Comparison of ENCODE assay signal across 18 cellular contexts in genomic region chr22:24699861-24700260, GRCh38.
"Had no signal": no experiment of that assay in that cellular context is flagged by ENCODE, and none has a peak within 500 bp of the region (broad histone marks: within the 10 kb centered on the region; RNA-seq: fewer than 3 reads in every experiment).

No MANE protein-coding gene starts in this region.

- H3K27me3 ChIP-seq: right atrium auricular region, upper lobe of left lung had no signal

- H3K9me3 ChIP-seq: prostate gland, right atrium auricular region, stomach, upper lobe of left lung had no signal

- H3K9me3 Mint-ChIP-seq: dendritic cell treated with granulocyte-macrophage colony-stimulating factor and Interleukin-4, amounts not matched to agents 40 ng/mL and 50 ng/mL, for 4 days; natural killer cell treated with Interleukin-12 subunit alpha and Interleukin-12 subunit beta and Interleukin-15 and Interleukin-18, amount 100 ng/mL, for 72 hours; T-helper 1 cell treated with Interleukin-12 subunit alpha and Interleukin-12 subunit beta and Interleukin-4 antibody, amounts not matched to agents 30 μg/mL and 1 μg/mL, for 36 hours had no signal

- H3K27me3 Mint-ChIP-seq: activated naive CD8-positive, alpha-beta T cell; dendritic cell treated with granulocyte-macrophage colony-stimulating factor and Interleukin-4, amounts not matched to agents 40 ng/mL and 50 ng/mL, for 4 days; natural killer cell treated with Interleukin-12 subunit alpha and Interleukin-12 subunit beta and Interleukin-15 and Interleukin-18, amount 100 ng/mL, for 72 hours had no signal

- DNase-seq: activated CD4-positive, alpha-beta T cell treated with anti-CD3 and anti-CD28 coated beads, Interleukin-2, amount 50 U/mL, for 1 hour; activated CD4-positive, CD25-positive, alpha-beta regulatory T cell treated with anti-CD3 and anti-CD28 coated beads, Interleukin-2, amount 50 U/mL, for 72 hours; effector memory CD4-positive, alpha-beta T cell; foreskin fibroblast; hippocampal formation; left colon; stimulated activated CD4-positive, alpha-beta T cell treated with anti-CD3 and anti-CD28 coated beads, Interleukin-4, amount 100 ng/mL, for 1 hour; stomach had no signal

- H3K36me3 ChIP-seq: prostate gland, right atrium auricular region, stomach, upper lobe of left lung had no signal

- H3K4me3 Mint-ChIP-seq: activated naive CD8-positive, alpha-beta T cell; dendritic cell treated with granulocyte-macrophage colony-stimulating factor and Interleukin-4, amounts not matched to agents 40 ng/mL and 50 ng/mL, for 4 days; natural killer cell treated with Interleukin-12 subunit alpha and Interleukin-12 subunit beta and Interleukin-15 and Interleukin-18, amount 100 ng/mL, for 72 hours; T-helper 1 cell treated with Interleukin-12 subunit alpha and Interleukin-12 subunit beta and Interleukin-4 antibody, amounts not matched to agents 30 μg/mL and 1 μg/mL, for 36 hours had no signal

- H3K27ac Mint-ChIP-seq: activated naive CD8-positive, alpha-beta T cell; dendritic cell treated with granulocyte-macrophage colony-stimulating factor and Interleukin-4, amounts not matched to agents 40 ng/mL and 50 ng/mL, for 4 days; natural killer cell treated with Interleukin-12 subunit alpha and Interleukin-12 subunit beta and Interleukin-15 and Interleukin-18, amount 100 ng/mL, for 72 hours; T-helper 1 cell treated with Interleukin-12 subunit alpha and Interleukin-12 subunit beta and Interleukin-4 antibody, amounts not matched to agents 30 μg/mL and 1 μg/mL, for 36 hours had no signal

- H3K36me3 Mint-ChIP-seq: activated naive CD8-positive, alpha-beta T cell; natural killer cell treated with Interleukin-12 subunit alpha and Interleukin-12 subunit beta and Interleukin-15 and Interleukin-18, amount 100 ng/mL, for 72 hours had no signal

- FAIRE-seq: islet of Langerhans had no signal

- H3K4me3 ChIP-seq: lung, prostate gland, right atrium auricular region, skin epidermis, stomach, upper lobe of left lung had no signal

- ATAC-seq: left colon; natural killer cell treated with Interleukin-12 subunit alpha and Interleukin-12 subunit beta and Interleukin-15 and Interleukin-18, amount 100 ng/mL, for 72 hours had no signal

- H3K27ac ChIP-seq: right atrium auricular region had no signal
